ENCODE assay signal across 6 cellular contexts in genomic region chr2:234121999-234122398, GRCh38.
"Had no signal": no experiment of that assay in that cellular context is flagged by ENCODE, and none has a peak within 500 bp of the region (broad histone marks: within the 10 kb centered on the region; RNA-seq: fewer than 3 reads in every experiment).

No MANE protein-coding gene starts in this region.

- H3K9ac ChIP-seq: GM23248 had no signal

- DNase-seq: GM23248, GOT3, H7, HCEC 1CT, KBM-7 had no signal

- H3K4me3 ChIP-seq: GM23248 had no signal

- H2AFZ ChIP-seq: GM23248 had no signal

- H3K27ac ChIP-seq: GM23248 had no signal

- FAIRE-seq: HTR-8/SVneo had no signal
